In the genomic region with DNA sequence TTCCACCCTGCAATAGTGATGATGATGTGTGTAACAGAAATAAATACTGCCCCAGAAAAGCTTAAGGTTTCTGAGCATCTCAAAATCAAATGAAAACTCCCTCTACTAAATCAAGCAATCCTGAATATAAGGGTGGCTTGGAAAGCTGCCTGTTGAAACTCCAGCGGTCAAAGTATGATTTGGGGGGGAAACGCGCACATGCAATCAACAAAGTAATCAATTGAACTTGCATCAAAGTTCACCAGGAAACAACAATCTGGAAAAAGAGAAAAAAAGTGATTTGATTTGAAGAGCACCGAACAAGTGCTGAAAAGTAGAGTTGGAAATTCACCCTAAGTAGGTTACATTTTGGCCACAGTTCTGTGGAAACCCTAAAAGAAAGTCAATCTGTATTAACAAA, we compare ENCODE assay signal across 8 cellular contexts. TPM values are rescaled to one million over a fixed set of nuclear protein-coding genes. Genes with fewer than 3 reads are reported as not detected.
DNase-seq lines count a peak whose midpoint lies in the region; ATAC-seq and TF ChIP-seq lines count a peak whose summit lies in the region.

No MANE protein-coding gene starts in this region.

- H3K27me3 ChIP-seq in AG04450 (ENCODE audit: control insufficient read depth, insufficient read depth, low read length), result no peaks in the 10 kb centered on the region
- no peaks in the 10 kb centered on the region for H3K27me3 ChIP-seq in mononuclear cell (ENCODE audit: insufficient read depth, low read length)

- no peaks in the 10 kb centered on the region; the same call in none of the 2 replicates for H3K9me3 ChIP-seq in AG04450 (ENCODE audit: control insufficient read depth, insufficient read depth, low read length)
- no peaks in the 10 kb centered on the region for H3K9me3 ChIP-seq in mononuclear cell (ENCODE audit: low read depth, low read length)

- peaks cover 35 to 45% (median 39%) of the 10 kb centered on the region in 3 donors for H3K4me1 Mint-ChIP-seq in IgD-negative memory B cell
- peaks cover 47% of the 10 kb centered on the region for H3K4me1 Mint-ChIP-seq in central memory CD8-positive, alpha-beta T cell

- POLR2A ChIA-PET in AG04450 (lab: Yijun Ruan, JAX), result interaction anchor here (0.6 kb wide), 1 partner anchor 10 kb away, joined by 3 read pairs; no protein-coding TSS in a partner anchor

- TF ChIP-seq CTCF in AG04450 (IDR thresholded peaks at IDR 0.05; ENCODE audit: low read depth, low read length), result no peak

- CTCF ChIA-PET in AG04450 (lab: Charles Lee), result interaction anchor here (0.7 to 1.7 kb wide), 3 partner anchors 11 to 571 kb away, joined by 3 to 16 read pairs (median 4); no protein-coding TSS in a partner anchor

- no peak for ATAC-seq in central memory CD8-positive, alpha-beta T cell (replicated peaks; ENCODE audit: extremely low read depth, poor library complexity, severe bottlenecking)

- H3K4me3 ChIP-seq in AG04450 (ENCODE audit: low read depth, low read length) (peak overlapping the region; percentile 80), mononuclear cell (ENCODE audit: low read length) (peak overlapping the region; percentile 87)

- no peaks in the 10 kb centered on the region for H3K27me3 Mint-ChIP-seq in IgD-negative memory B cell
- no peaks in the 10 kb centered on the region for H3K27me3 Mint-ChIP-seq in central memory CD8-positive, alpha-beta T cell

- peaks cover 32% of the 10 kb centered on the region for H3K4me1 ChIP-seq in mononuclear cell (ENCODE audit: insufficient read depth, low read length)

- peaks cover 2% of the 10 kb centered on the region for H3K36me3 Mint-ChIP-seq in IgD-negative memory B cell
- peaks cover 12% of the 10 kb centered on the region for H3K36me3 Mint-ChIP-seq in central memory CD8-positive, alpha-beta T cell (ENCODE audit: insufficient read depth)

- H3K9me3 Mint-ChIP-seq in IgD-negative memory B cell, result no peaks in the 10 kb centered on the region
- no peaks in the 10 kb centered on the region for H3K9me3 Mint-ChIP-seq in central memory CD8-positive, alpha-beta T cell

- DNase-seq in AG04450 (ENCODE audit: low read depth, low spot score), result no peak
- DNase-seq in central memory CD8-positive, alpha-beta T cell (ENCODE audit: low spot score in 2 of 2), result no peak
- no peak for DNase-seq in amniotic stem cell (lab: John Stamatoyannopoulos, UW)
- no peak for DNase-seq in T1000 (lab: John Stamatoyannopoulos, UW)
- no peak for DNase-seq in COLO829 (ENCODE audit: low spot score)
- DNase-seq in T-helper 9 cell, result no peak

- peak overlapping the region; percentile 61 for H3K27ac ChIP-seq in AG04450 (ENCODE audit: low read depth, low read length)

- peak overlapping the region; percentile 83 to 95 (median 93) for H3K4me3 Mint-ChIP-seq in IgD-negative memory B cell
- H3K4me3 Mint-ChIP-seq in central memory CD8-positive, alpha-beta T cell, result peak overlapping the region; percentile 86

- H3K27ac Mint-ChIP-seq in IgD-negative memory B cell, result peak overlapping the region; percentile 44 to 95 (median 82)
- peak overlapping the region; percentile 68 for H3K27ac Mint-ChIP-seq in central memory CD8-positive, alpha-beta T cell (ENCODE audit: low read depth)

RNA-seq across cellular contexts. Expression of gene CNIH1, which starts 0.7 kb away (rescaled TPM):
- polyA plus RNA-seq in AG04450 (2011; rRNA removed), result 248 and 254 TPM in 2 replicates
- polyA minus RNA-seq in AG04450 (2011; rRNA and poly(A)+ RNA removed), result 315 and 364 TPM in 2 replicates
- polyA plus RNA-seq in IgD-negative memory B cell, result 68.5 TPM
- 108 TPM for total RNA-seq in mononuclear cell

RNA-seq across cellular contexts. Expression of gene CDKN3, which starts 43.6 kb away (rescaled TPM):
- polyA plus RNA-seq in AG04450 (2011; rRNA removed) (20.8 and 28.9 TPM in 2 replicates), IgD-negative memory B cell (not detected)
- 5.9 and 11.4 TPM in 2 replicates for polyA minus RNA-seq in AG04450 (2011; rRNA and poly(A)+ RNA removed)
- 0.52 TPM for total RNA-seq in mononuclear cell

RNA-seq across cellular contexts. Expression of gene GMFB, which starts 48.3 kb away (rescaled TPM):
- 34.2 and 49.2 TPM in 2 replicates for polyA plus RNA-seq in AG04450 (2011; rRNA removed)
- 17.4 and 32.9 TPM in 2 replicates for polyA minus RNA-seq in AG04450 (2011; rRNA and poly(A)+ RNA removed)
- polyA plus RNA-seq in IgD-negative memory B cell, result 17.8 TPM
- 68.3 TPM for total RNA-seq in mononuclear cell

Comparison
In these comparisons a context has a peak if more than half of its experiments do, and no peak if none do; other contexts are left out.
1. RNA of gene CDKN3, which starts 43.6 kb away (polyA plus RNA-seq): 20.8 to 28.9 TPM in AG04450; not detected in IgD-negative memory B cell (single experiment); every median in the first group is over 10 times any median in the second.